ENCODE assay signal across 13 cellular contexts in genomic region chr16:2163211-2163881, GRCh38. TPM values are rescaled to one million over a fixed set of nuclear protein-coding genes. Genes with fewer than 3 reads are reported as not detected.
A peak's percentile ranks its signal among the peaks of the same experiment; 100 is the strongest.
DNase-seq lines count a peak whose midpoint lies in the region; ATAC-seq and TF ChIP-seq lines count a peak whose summit lies in the region.
"Had no signal": no experiment of that assay in that cellular context is flagged by ENCODE, and none has a peak within 500 bp of the region (broad histone marks: within the 10 kb centered on the region; RNA-seq: fewer than 3 reads in every experiment).

No MANE protein-coding gene starts in this region.

- H4K91ac ChIP-seq in trophoblast cell (ENCODE audit: low read depth, low read length), result no peak overlapping the region

- peak overlapping the region; percentile 93 for H3K27ac ChIP-seq in RWPE2 (ENCODE audit: poor library complexity, severe bottlenecking)
- peak overlapping the region; percentile 37 for H3K27ac ChIP-seq in effector memory CD4-positive, alpha-beta T cell (ENCODE audit: insufficient read depth, low read length, poor library complexity, severe bottlenecking)
- H3K27ac ChIP-seq in trophoblast cell (ENCODE audit: low read depth, low read length), result no peak overlapping the region
- H3K27ac ChIP-seq: HL-60 had no signal

- H3K4me1 ChIP-seq in RWPE2 (ENCODE audit: insufficient read depth, poor library complexity, severe bottlenecking) (peaks cover 46% of the 10 kb centered on the region), trophoblast cell (ENCODE audit: control insufficient read depth in 1 of 2, insufficient read depth in 2 of 2, low read length in 2 of 2) (peaks cover 2 to 4% of the 10 kb centered on the region in 2 experiments)
- H3K4me1 ChIP-seq in effector memory CD4-positive, alpha-beta T cell (ENCODE audit: control insufficient read depth, insufficient read depth, low read length, poor library complexity, severe bottlenecking), result no peaks in the 10 kb centered on the region

- H3K36me3 Mint-ChIP-seq in Calu3 (ENCODE audit: insufficient read depth, unreplicated experiment) (peaks cover 38% of the 10 kb centered on the region), immature natural killer cell (no peaks in the 10 kb centered on the region)
- peaks cover 21% of the 10 kb centered on the region for H3K36me3 Mint-ChIP-seq in activated T-helper 2 cell treated with anti-CD3 and anti-CD28 coated beads, Interferon-gamma antibody, Interleukin-2, Interleukin-4, amounts not matched to agents 10 μg/mL and 5 μg/mL and 100 μg/mL, durations not matched to agents 14 hours and 24 hours and 36 hours (ENCODE audit: low read depth)
- H3K36me3 Mint-ChIP-seq: activated naive CD4-positive, alpha-beta T cell treated with anti-CD3 and anti-CD28 coated beads, Interleukin-2, amount 50 U/mL, for 24 hours had no signal

- WGBS in trophoblast cell (ENCODE audit: extremely low coverage, insufficient coverage, insufficient read length), result no CpG with 5 or more reads among the region's 26 CpGs

- H3K18ac ChIP-seq in trophoblast cell (ENCODE audit: low read length), result peak overlapping the region; percentile 30

- no peak overlapping the region for H3K14ac ChIP-seq in trophoblast cell (ENCODE audit: low read length)

- no peak overlapping the region for H3K9ac ChIP-seq in trophoblast cell (ENCODE audit: low read length)

- CTCF ChIA-PET in Calu3 (lab: Charles Lee), result interaction anchor here (0.6 to 1.0 kb wide), 4 partner anchors 10 to 52 kb away, joined by 3 read pairs; partner anchors contain the start of gene PGP

- no peak overlapping the region for H3K23ac ChIP-seq in trophoblast cell (ENCODE audit: low read length)

- no peaks in the 10 kb centered on the region for H3K9me3 Mint-ChIP-seq in Calu3 (ENCODE audit: low read depth, unreplicated experiment)
- no peaks in the 10 kb centered on the region for H3K9me3 Mint-ChIP-seq in immature natural killer cell
- H3K9me3 Mint-ChIP-seq in activated T-helper 2 cell treated with anti-CD3 and anti-CD28 coated beads, Interferon-gamma antibody, Interleukin-2, Interleukin-4, amounts not matched to agents 10 μg/mL and 5 μg/mL and 100 μg/mL, durations not matched to agents 14 hours and 24 hours and 36 hours, result no peaks in the 10 kb centered on the region
- H3K9me3 Mint-ChIP-seq: activated naive CD4-positive, alpha-beta T cell treated with anti-CD3 and anti-CD28 coated beads, Interleukin-2, amount 50 U/mL, for 24 hours had no signal

- TF ChIP-seq CTCF in Calu3 (IDR thresholded peaks at IDR 0.05; ENCODE audit: unreplicated experiment) (no peak), RWPE2 (IDR thresholded peaks at IDR 0.05; ENCODE audit: poor library complexity, severe bottlenecking) (no peak)

- H3K4me3 Mint-ChIP-seq in Calu3 (ENCODE audit: low read depth, unreplicated experiment) (peak overlapping the region; percentile 58), immature natural killer cell (no peak overlapping the region)
- H3K4me3 Mint-ChIP-seq in activated T-helper 2 cell treated with anti-CD3 and anti-CD28 coated beads, Interferon-gamma antibody, Interleukin-2, Interleukin-4, amounts not matched to agents 10 μg/mL and 5 μg/mL and 100 μg/mL, durations not matched to agents 14 hours and 24 hours and 36 hours (ENCODE audit: low read depth), result no peak overlapping the region
- H3K4me3 Mint-ChIP-seq: activated naive CD4-positive, alpha-beta T cell treated with anti-CD3 and anti-CD28 coated beads, Interleukin-2, amount 50 U/mL, for 24 hours had no signal

- DNase-seq in Calu3 (peak; percentile 89), RWPE2 (ENCODE audit: low spot score) (peak; percentile 91), trophoblast cell (no peak), NCI-H526 (lab: John Stamatoyannopoulos, UW) (no peak), immature natural killer cell (no peak), left cardiac atrium (no peak)
- DNase-seq in effector memory CD4-positive, alpha-beta T cell, result peak in 2 of 3 donors; percentile 29 to 39
- no peak for DNase-seq in activated T-helper 2 cell treated with anti-CD3 and anti-CD28 coated beads, Interferon-gamma antibody, Interleukin-2, Interleukin-4, amounts not matched to agents 10 μg/mL and 5 μg/mL and 100 μg/mL, durations not matched to agents 14 hours and 24 hours and 36 hours (ENCODE audit: low spot score)
- DNase-seq: activated CD4-positive, alpha-beta T cell treated with anti-CD3 and anti-CD28 coated beads, Interleukin-2, amount 50 U/mL, for 1 hour; MG63; stimulated activated CD4-positive, alpha-beta T cell treated with anti-CD3 and anti-CD28 coated beads, Interleukin-1b, Interleukin-23, amount 100 ng/mL, for 48 hours had no signal

- peaks cover 18% of the 10 kb centered on the region for H3K79me2 ChIP-seq in trophoblast cell (ENCODE audit: control insufficient read depth, insufficient read depth, low read length, poor library complexity)

- no peak overlapping the region for H2AFZ ChIP-seq in trophoblast cell (ENCODE audit: insufficient read depth, low read length, poor library complexity)

- H2BK12ac ChIP-seq in trophoblast cell (ENCODE audit: low read length), result no peak overlapping the region

- H3K4me2 ChIP-seq in trophoblast cell (ENCODE audit: low read length), result no peak overlapping the region

- no peak overlapping the region for H2AK5ac ChIP-seq in trophoblast cell (ENCODE audit: low read length)

- H3K27me3 Mint-ChIP-seq in Calu3 (ENCODE audit: unreplicated experiment), result no peaks in the 10 kb centered on the region
- H3K27me3 Mint-ChIP-seq in immature natural killer cell (ENCODE audit: low read depth in 3 of 3), result peaks cover 0 to 1% (median 1%) of the 10 kb centered on the region in 3 donors
- H3K27me3 Mint-ChIP-seq in activated T-helper 2 cell treated with anti-CD3 and anti-CD28 coated beads, Interferon-gamma antibody, Interleukin-2, Interleukin-4, amounts not matched to agents 10 μg/mL and 5 μg/mL and 100 μg/mL, durations not matched to agents 14 hours and 24 hours and 36 hours (ENCODE audit: low read depth), result no peaks in the 10 kb centered on the region
- H3K27me3 Mint-ChIP-seq: activated naive CD4-positive, alpha-beta T cell treated with anti-CD3 and anti-CD28 coated beads, Interleukin-2, amount 50 U/mL, for 24 hours had no signal

- no peak overlapping the region for H4K12ac ChIP-seq in trophoblast cell (ENCODE audit: low read depth, low read length)

- H3K4me1 Mint-ChIP-seq in Calu3 (ENCODE audit: low read depth, unreplicated experiment), result peaks cover 41% of the 10 kb centered on the region
- peaks cover 4 to 6% of the 10 kb centered on the region in 2 donors for H3K4me1 Mint-ChIP-seq in immature natural killer cell
- peaks cover 2% of the 10 kb centered on the region for H3K4me1 Mint-ChIP-seq in activated T-helper 2 cell treated with anti-CD3 and anti-CD28 coated beads, Interferon-gamma antibody, Interleukin-2, Interleukin-4, amounts not matched to agents 10 μg/mL and 5 μg/mL and 100 μg/mL, durations not matched to agents 14 hours and 24 hours and 36 hours (ENCODE audit: low read depth)

- H3K36me3 ChIP-seq in RWPE2 (ENCODE audit: low read depth), result peaks cover 25% of the 10 kb centered on the region
- peaks cover 25% of the 10 kb centered on the region for H3K36me3 ChIP-seq in effector memory CD4-positive, alpha-beta T cell (ENCODE audit: control insufficient read depth, insufficient read depth, low read length)
- peaks cover 29 to 43% of the 10 kb centered on the region in 2 experiments for H3K36me3 ChIP-seq in trophoblast cell (ENCODE audit: control insufficient read depth in 1 of 2, insufficient read depth in 2 of 2, low read length in 2 of 2)

- H2BK5ac ChIP-seq in trophoblast cell (ENCODE audit: low read depth, low read length, poor library complexity), result no peak overlapping the region

- H3K4me3 ChIP-seq in RWPE2 (ENCODE audit: severe bottlenecking), result no peak overlapping the region
- no peak overlapping the region for H3K4me3 ChIP-seq in effector memory CD4-positive, alpha-beta T cell (ENCODE audit: insufficient read depth, low read depth, low read length, poor library complexity, severe bottlenecking)
- no peak overlapping the region for H3K4me3 ChIP-seq in trophoblast cell (ENCODE audit: low read depth, low read length)
- H3K4me3 ChIP-seq: MG63 had no signal

- H2BK120ac ChIP-seq in trophoblast cell (ENCODE audit: insufficient read depth, low read length, poor library complexity), result no peak overlapping the region

- ATAC-seq in RWPE2 (ENCODE audit: low read depth), result peak; percentile 85
- no peak for ATAC-seq in left cardiac atrium

- no TSS peak for BruUV-seq in Calu3 (replicated peaks; lab: Mats Ljungman, UMichigan)

- intact Hi-C loops in Calu3 (cut with micrococcal nuclease; ENCODE audit: unreplicated experiment) (no loop called here), left cardiac atrium (cut with DNase I) (no loop called here)
- intact Hi-C loops in activated T-helper 2 cell treated with anti-CD3 and anti-CD28 coated beads, Interferon-gamma antibody, Interleukin-2, Interleukin-4, amounts not matched to agents 10 μg/mL and 5 μg/mL and 100 μg/mL, durations not matched to agents 14 hours and 24 hours and 36 hours (cut with micrococcal nuclease), result no loop called here

- H3K9me3 ChIP-seq in RWPE2 (ENCODE audit: severe bottlenecking) (no peaks in the 10 kb centered on the region), trophoblast cell (ENCODE audit: insufficient read depth, low read depth, low read length) (peaks cover 7% of the 10 kb centered on the region)
- H3K9me3 ChIP-seq in effector memory CD4-positive, alpha-beta T cell (ENCODE audit: control insufficient read depth, low read length), result no peaks in the 10 kb centered on the region
- H3K9me3 ChIP-seq: MG63 had no signal

- H3K4ac ChIP-seq in trophoblast cell (ENCODE audit: low read depth, low read length), result no peak overlapping the region

- H4K8ac ChIP-seq in trophoblast cell (ENCODE audit: low read depth, low read length), result no peak overlapping the region

- H3K79me1 ChIP-seq in trophoblast cell (ENCODE audit: low read length), result no peaks in the 10 kb centered on the region

- H3K27me3 ChIP-seq in RWPE2 (ENCODE audit: insufficient read depth, poor library complexity, severe bottlenecking) (no peaks in the 10 kb centered on the region), trophoblast cell (ENCODE audit: insufficient read depth, low read length) (no peaks in the 10 kb centered on the region)
- no peaks in the 10 kb centered on the region for H3K27me3 ChIP-seq in effector memory CD4-positive, alpha-beta T cell (replicated peaks; ENCODE audit: control insufficient read depth, insufficient read depth, low read length, poor library complexity, severe bottlenecking)
- H3K27me3 ChIP-seq: MG63 had no signal

- peak overlapping the region; percentile 78 for H3K27ac Mint-ChIP-seq in Calu3 (ENCODE audit: unreplicated experiment)
- peak overlapping the region in 2 of 6 donors; percentile 17 to 29 for H3K27ac Mint-ChIP-seq in immature natural killer cell
- no peak overlapping the region for H3K27ac Mint-ChIP-seq in activated T-helper 2 cell treated with anti-CD3 and anti-CD28 coated beads, Interferon-gamma antibody, Interleukin-2, Interleukin-4, amounts not matched to agents 10 μg/mL and 5 μg/mL and 100 μg/mL, durations not matched to agents 14 hours and 24 hours and 36 hours
- H3K27ac Mint-ChIP-seq: activated naive CD4-positive, alpha-beta T cell treated with anti-CD3 and anti-CD28 coated beads, Interleukin-2, amount 50 U/mL, for 24 hours had no signal

RNA-seq across cellular contexts. Expression of gene TRAF7, which starts 7.8 kb away (rescaled TPM):
- total RNA-seq in Calu3 (2022), result 118 and 127 TPM in 2 replicates
- polyA plus RNA-seq in trophoblast cell (2013), result 109 and 111 TPM in 2 replicates
- 1 to 10 TPM; 5.2 to 6.9 (median 5.6) TPM for polyA plus RNA-seq in immature natural killer cell
- total RNA-seq in activated T-helper 2 cell treated with anti-CD3 and anti-CD28 coated beads, Interferon-gamma antibody, Interleukin-2, Interleukin-4, amounts not matched to agents 10 μg/mL and 5 μg/mL and 100 μg/mL, durations not matched to agents 14 hours and 24 hours and 36 hours, result 69.8 and 70.7 TPM in 2 replicates
- total RNA-seq in left cardiac atrium, result 10 to 100 TPM; 31.1 to 34.9 TPM

RNA-seq across cellular contexts. Expression of gene RAB26, which starts 14.9 kb away (rescaled TPM):
- total RNA-seq in Calu3 (2022) (10.8 and 12.3 TPM in 2 replicates), left cardiac atrium (under 1 TPM; 0.81 to 0.88 TPM)
- polyA plus RNA-seq in trophoblast cell (2013), result 0.60 and 0.65 TPM in 2 replicates
- 1 to 10 TPM in 1 of 3 donors, under 1 TPM in 1, not detected in 1; 0.34 to 1.4 TPM for polyA plus RNA-seq in immature natural killer cell
- 0.46 and 0.59 TPM in 2 replicates for total RNA-seq in activated T-helper 2 cell treated with anti-CD3 and anti-CD28 coated beads, Interferon-gamma antibody, Interleukin-2, Interleukin-4, amounts not matched to agents 10 μg/mL and 5 μg/mL and 100 μg/mL, durations not matched to agents 14 hours and 24 hours and 36 hours

RNA-seq across cellular contexts. Expression of gene PKD1, which starts 27.6 kb away (rescaled TPM):
- total RNA-seq in Calu3 (2022), result 82.0 and 86.0 TPM in 2 replicates
- polyA plus RNA-seq in trophoblast cell (2013), result 23.3 and 23.8 TPM in 2 replicates
- polyA plus RNA-seq in immature natural killer cell, result 1 to 10 TPM; 2.7 to 6.7 (median 2.8) TPM
- 86.9 and 94.4 TPM in 2 replicates for total RNA-seq in activated T-helper 2 cell treated with anti-CD3 and anti-CD28 coated beads, Interferon-gamma antibody, Interleukin-2, Interleukin-4, amounts not matched to agents 10 μg/mL and 5 μg/mL and 100 μg/mL, durations not matched to agents 14 hours and 24 hours and 36 hours
- 100 to 1,000 TPM in 1 of 2 donors, 10 to 100 TPM in 1; 82.2 to 104 TPM for total RNA-seq in left cardiac atrium

RNA-seq across cellular contexts. Expression of gene CASKIN1, which starts 33.1 kb away (rescaled TPM):
- total RNA-seq in Calu3 (2022), result 1.4 and 2.6 TPM in 2 replicates
- 0.44 and 0.67 TPM in 2 replicates for polyA plus RNA-seq in trophoblast cell (2013)
- not detected for polyA plus RNA-seq in immature natural killer cell
- 0.48 and 1.0 TPM in 2 replicates for total RNA-seq in activated T-helper 2 cell treated with anti-CD3 and anti-CD28 coated beads, Interferon-gamma antibody, Interleukin-2, Interleukin-4, amounts not matched to agents 10 μg/mL and 5 μg/mL and 100 μg/mL, durations not matched to agents 14 hours and 24 hours and 36 hours
- total RNA-seq in left cardiac atrium, result 1 to 10 TPM; 5.9 to 6.1 TPM

RNA-seq across cellular contexts. Expression of gene MLST8, which starts 41.9 kb away (rescaled TPM):
- 58.0 and 59.7 TPM in 2 replicates for total RNA-seq in Calu3 (2022)
- 37.7 and 39.2 TPM in 2 replicates for polyA plus RNA-seq in trophoblast cell (2013)
- 10 to 100 TPM; 22.5 to 39.1 (median 36.9) TPM for polyA plus RNA-seq in immature natural killer cell
- 54.3 and 56.4 TPM in 2 replicates for total RNA-seq in activated T-helper 2 cell treated with anti-CD3 and anti-CD28 coated beads, Interferon-gamma antibody, Interleukin-2, Interleukin-4, amounts not matched to agents 10 μg/mL and 5 μg/mL and 100 μg/mL, durations not matched to agents 14 hours and 24 hours and 36 hours
- 10 to 100 TPM; 24.9 to 26.9 TPM for total RNA-seq in left cardiac atrium

Comparison
In these comparisons a context has a peak if more than half of its experiments do, and no peak if none do; other contexts are left out.
1. DNase-seq: peak in Calu3 (single experiment), RWPE2 (single experiment) and effector memory CD4-positive, alpha-beta T cell (2 of 3); none in trophoblast cell (0 of 2), NCI-H526 (0 of 2), immature natural killer cell (0 of 3), activated T-helper 2 cell treated with anti-CD3 and anti-CD28 coated beads, Interferon-gamma antibody, Interleukin-2, Interleukin-4, amounts not matched to agents 10 μg/mL and 5 μg/mL and 100 μg/mL, durations not matched to agents 14 hours and 24 hours and 36 hours (single experiment) and left cardiac atrium (single experiment).